ENCODE assay signal across 22 cellular contexts in genomic region chr1:240126821-240127220, GRCh38. TPM values are rescaled to one million over a fixed set of nuclear protein-coding genes. Genes with fewer than 3 reads are reported as not detected.
A peak's percentile ranks its signal among the peaks of the same experiment; 100 is the strongest.
DNase-seq lines count a peak whose midpoint lies in the region; ATAC-seq and TF ChIP-seq lines count a peak whose summit lies in the region.
"Had no signal": no experiment of that assay in that cellular context is flagged by ENCODE, and none has a peak within 500 bp of the region (broad histone marks: within the 10 kb centered on the region; RNA-seq: fewer than 3 reads in every experiment).

No MANE protein-coding gene starts in this region.

- no peak for TF ChIP-seq CTCF in heart right ventricle (IDR thresholded peaks at IDR 0.05)

- ATAC-seq in SK-N-SH treated with all-trans-retinoic acid at 6 μM for 48 hours, result peak; percentile 89
- ATAC-seq in HG03039 (IDR thresholded peaks at IDR 0.05; ENCODE audit: unreplicated experiment), result no peak
- ATAC-seq in heart right ventricle, result no peak
- ATAC-seq: GM23338, HepG2 had no signal

- 90 to 91% methylated on average over 6 of the region's 6 CpGs for WGBS in heart right ventricle, 2 donors

- no peaks in the 10 kb centered on the region for H3K4me1 ChIP-seq in heart right ventricle

- peak; percentile 73 for DNase-seq in EH (ENCODE audit: low read depth)
- DNase-seq in HT1080 (ENCODE audit: low read depth), result peak; percentile 73
- DNase-seq in islet precursor cell, result peak; percentile 74
- no peak for DNase-seq in germinal center (ENCODE audit: low spot score)
- DNase-seq in ureter (ENCODE audit: low spot score), result no peak
- DNase-seq in heart right ventricle, result no peak
- DNase-seq: Calu3; CD4-positive, alpha-beta T cell; KG1; NCI-H1417; NCI-H1930; NCI-H226; NCI-H524; NCI-H82; PC-9; SW 1271 had no signal

- H3K9me3 ChIP-seq in heart right ventricle, result no peaks in the 10 kb centered on the region
- H3K9me3 ChIP-seq: SJSA1 had no signal

- no peak overlapping the region for H3K4me3 ChIP-seq in heart right ventricle
- H3K4me3 ChIP-seq: GM23338, PC-9, SJSA1 had no signal

- no peaks in the 10 kb centered on the region for H3K36me3 ChIP-seq in heart right ventricle

- intact Hi-C loops in heart right ventricle (cut with DNase I), result no loop called here

- peaks cover 0 to 8% (median 0%) of the 10 kb centered on the region in 7 donors for H3K27me3 ChIP-seq in heart right ventricle

- no peak overlapping the region for H3K27ac ChIP-seq in heart right ventricle
- H3K27ac ChIP-seq: PC-9, SJSA1 had no signal

TF ChIP-seq in SK-N-SH treated with all-trans-retinoic acid at 6 μM for 48 hours, 23 proteins besides CTCF, POLR2A, EP300 and RAD21:
- no peak for TF ChIP-seq CSRNP3 (CRISPR knock-in tag; IDR thresholded peaks at IDR 0.05)
- TF ChIP-seq ISL1 (CRISPR knock-in tag; IDR thresholded peaks at IDR 0.05), result no peak
- TF ChIP-seq OSR1 (CRISPR knock-in tag; IDR thresholded peaks at IDR 0.05), result no peak
- TF ChIP-seq ZNF70 (CRISPR knock-in tag; IDR thresholded peaks at IDR 0.05), result no peak
- TF ChIP-seq ZNF565 (CRISPR knock-in tag; conservative IDR thresholded peaks at IDR 0.05; ENCODE audit: low read depth), result no peak
- no peak for TF ChIP-seq PATZ1 (CRISPR knock-in tag; IDR thresholded peaks at IDR 0.05; ENCODE audit: borderline replicate concordance)
- TF ChIP-seq RARB (CRISPR knock-in tag; IDR thresholded peaks at IDR 0.05), result no peak
- TF ChIP-seq SNAI2 (CRISPR knock-in tag; IDR thresholded peaks at IDR 0.05), result no peak
- no peak for TF ChIP-seq BACH2 (CRISPR knock-in tag; IDR thresholded peaks at IDR 0.05; ENCODE audit: borderline replicate concordance)
- no peak for TF ChIP-seq PPARA (CRISPR knock-in tag; IDR thresholded peaks at IDR 0.05; ENCODE audit: borderline replicate concordance)
- no peak for TF ChIP-seq ZFP30 (CRISPR knock-in tag; IDR thresholded peaks at IDR 0.05)
- no peak for TF ChIP-seq CREB5 (CRISPR knock-in tag; IDR thresholded peaks at IDR 0.05; ENCODE audit: low read depth)
- TF ChIP-seq ZC3H10 (CRISPR knock-in tag; IDR thresholded peaks at IDR 0.05), result no peak
- TF ChIP-seq TCF4 (CRISPR knock-in tag; IDR thresholded peaks at IDR 0.05; ENCODE audit: borderline replicate concordance), result no peak
- no peak for TF ChIP-seq TSHZ2 (CRISPR knock-in tag; IDR thresholded peaks at IDR 0.05)
- TF ChIP-seq ARNTL (CRISPR knock-in tag; IDR thresholded peaks at IDR 0.05; ENCODE audit: borderline replicate concordance, low read depth), result no peak

RNA-seq across cellular contexts. Expression of gene FMN2, which starts 35.1 kb away (rescaled TPM):
- total RNA-seq in HT1080 (2014; rRNA removed; shearing (Covaris generic)), result 0.80 and 1.3 TPM in 2 replicates
- polyA plus RNA-seq in HT1080 (2015; cell fraction: cytosol; rRNA removed), result 19.6 and 20.7 TPM in 2 replicates
- 11.5 and 13.8 TPM in 2 replicates for polyA plus RNA-seq in HT1080 (2015; cell fraction: nucleus; rRNA removed)
- total RNA-seq in ureter (0.49 TPM), heart right ventricle (under 1 TPM in 2 of 10 donors, not detected in 8; 0.12 to 0.70 TPM)
- under 1 TPM in 1 of 2 donors, not detected in 1; 0.03 TPM for polyA plus RNA-seq in heart right ventricle
- total RNA-seq: CD4-positive, alpha-beta T cell; G401; HepG2; PC-9 had no signal
- polyA plus RNA-seq: HepG2 had no signal

Comparison
In these comparisons a context has a peak if more than half of its experiments do, and no peak if none do; other contexts are left out.
1. DNase-seq: peak in EH (single experiment), HT1080 (single experiment) and islet precursor cell (single experiment); none in germinal center (single experiment), ureter (single experiment) and heart right ventricle (0 of 2).